In the genomic region with DNA sequence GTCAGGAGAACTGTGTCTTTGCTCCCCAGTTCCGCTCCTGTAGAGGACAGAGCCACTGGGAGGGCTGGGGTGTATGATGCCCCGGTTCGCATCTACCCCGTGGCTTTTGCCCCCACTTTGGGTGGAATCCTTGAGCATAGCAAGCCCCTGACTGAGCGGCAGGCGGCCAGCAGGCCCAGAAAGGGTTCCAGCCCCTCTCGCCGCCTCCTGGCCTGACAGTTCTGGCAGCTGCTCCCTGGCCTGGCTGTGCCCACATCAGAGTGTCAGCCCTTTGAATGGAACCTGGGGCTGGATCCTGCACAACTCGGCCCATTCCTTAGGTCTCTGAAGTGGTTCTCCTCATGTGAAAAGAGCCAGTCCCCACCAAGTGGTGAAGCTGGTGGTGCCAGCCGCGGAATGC, we compare ENCODE assay signal across 15 cellular contexts.
DNase-seq lines count a peak whose midpoint lies in the region; ATAC-seq and TF ChIP-seq lines count a peak whose summit lies in the region.
"Had no signal": no experiment of that assay in that cellular context is flagged by ENCODE, and none has a peak within 500 bp of the region (broad histone marks: within the 10 kb centered on the region; RNA-seq: fewer than 3 reads in every experiment).

No MANE protein-coding gene starts in this region.

- no peak for TF ChIP-seq EP300 in stomach (IDR thresholded peaks at IDR 0.05)

- POLR2A ChIA-PET in activated CD4-positive, alpha-beta memory T cell treated with anti-CD3 and anti-CD28 coated beads for 36 hours (lab: Charles Lee) = interaction anchor here (0.6 to 3.0 kb wide), 4 partner anchors 8 to 208 kb away, joined by 3 to 17 read pairs (median 4); a partner anchor contains a TSS
- POLR2A ChIA-PET in activated CD4-positive, alpha-beta memory T cell treated with anti-CD3 and anti-CD28 coated beads, Interleukin-2, amount 10 ng/mL, durations not matched to agents 7 days and 5 days (lab: Charles Lee) = interaction anchor here (1.3 to 1.5 kb wide), 3 partner anchors 12 to 107 kb away, joined by 4 to 11 read pairs (median 8); a partner anchor contains a TSS

- H3K9me3 ChIP-seq in Peyer's patch = no peaks in the 10 kb centered on the region
- no peaks in the 10 kb centered on the region for H3K9me3 ChIP-seq in heart right ventricle
- no peaks in the 10 kb centered on the region for H3K9me3 ChIP-seq in stomach
- H3K9me3 ChIP-seq: ovary had no signal

- TF ChIP-seq CTCF in Peyer's patch (IDR thresholded peaks at IDR 0.05) (no peak), heart right ventricle (IDR thresholded peaks at IDR 0.05) (no peak), stomach (IDR thresholded peaks at IDR 0.05) (no peak)

- H3K36me3 ChIP-seq in Peyer's patch (no peaks in the 10 kb centered on the region), heart right ventricle (no peaks in the 10 kb centered on the region), stomach (no peaks in the 10 kb centered on the region)
- H3K36me3 ChIP-seq: cardiac muscle cell, ovary had no signal

- peaks cover 0 to 30% (median 24%) of the 10 kb centered on the region in 4 donors for H3K4me1 ChIP-seq in Peyer's patch
- peaks cover 18 to 90% (median 60%) of the 10 kb centered on the region in 9 donors for H3K4me1 ChIP-seq in heart right ventricle
- H3K4me1 ChIP-seq in stomach = peaks cover 17 to 83% (median 56%) of the 10 kb centered on the region in 4 donors

- peak in 3 of 8 donors; percentile 2 to 28 (median 12) for ATAC-seq in heart right ventricle

- peaks cover 5% of the 10 kb centered on the region for H3K27me3 Mint-ChIP-seq in activated CD4-positive, alpha-beta memory T cell treated with anti-CD3 and anti-CD28 coated beads for 36 hours
- H3K27me3 Mint-ChIP-seq in activated CD4-positive, alpha-beta memory T cell treated with anti-CD3 and anti-CD28 coated beads, Interleukin-2, amount 10 ng/mL, durations not matched to agents 7 days and 5 days = peaks cover 48% of the 10 kb centered on the region

- no peaks in the 10 kb centered on the region for H3K36me3 Mint-ChIP-seq in activated CD4-positive, alpha-beta memory T cell treated with anti-CD3 and anti-CD28 coated beads for 36 hours
- peaks cover 17% of the 10 kb centered on the region for H3K36me3 Mint-ChIP-seq in activated CD4-positive, alpha-beta memory T cell treated with anti-CD3 and anti-CD28 coated beads, Interleukin-2, amount 10 ng/mL, durations not matched to agents 7 days and 5 days (ENCODE audit: low read depth)

- CTCF ChIA-PET in activated CD4-positive, alpha-beta memory T cell treated with anti-CD3 and anti-CD28 coated beads for 36 hours (lab: Charles Lee) = no interaction called here
- CTCF ChIA-PET in activated CD4-positive, alpha-beta memory T cell treated with anti-CD3 and anti-CD28 coated beads, Interleukin-2, amount 10 ng/mL, durations not matched to agents 7 days and 5 days (lab: Charles Lee) = interaction anchor here (1.3 kb wide), 1 partner anchor 115 kb away, joined by 3 read pairs; no protein-coding TSS in a partner anchor

- DNase-seq in activated CD4-positive, alpha-beta memory T cell treated with anti-CD3 and anti-CD28 coated beads for 36 hours = no peak
- DNase-seq in activated CD4-positive, alpha-beta memory T cell treated with anti-CD3 and anti-CD28 coated beads, Interleukin-2, amount 10 ng/mL, durations not matched to agents 7 days and 5 days = no peak
- DNase-seq in Peyer's patch = no peak
- DNase-seq in heart right ventricle = no peak
- DNase-seq in stomach = no peak
- DNase-seq in OCI-M1 (lab: John Stamatoyannopoulos, UW) = no peak
- no peak for DNase-seq in ecto neural progenitor cell (ENCODE audit: low spot score)
- DNase-seq in HUDEP-2 (lab: John Stamatoyannopoulos, UW; ENCODE audit: unreplicated experiment in 76 of 76) = no peak
- DNase-seq: activated CD4-positive, alpha-beta T cell treated with anti-CD3 and anti-CD28 coated beads, Interleukin-2, amount 50 U/mL, for 4 hours; islet precursor cell; NCI-H2029 treated with DMSO at 0.1 percent for 48 hours; NCI-H774; ovary had no signal

- H3K4me3 Mint-ChIP-seq in activated CD4-positive, alpha-beta memory T cell treated with anti-CD3 and anti-CD28 coated beads for 36 hours = no peak overlapping the region
- H3K4me3 Mint-ChIP-seq in activated CD4-positive, alpha-beta memory T cell treated with anti-CD3 and anti-CD28 coated beads, Interleukin-2, amount 10 ng/mL, durations not matched to agents 7 days and 5 days = no peak overlapping the region

- WGBS in heart right ventricle, 2 donors = 74 to 79% methylated on average over 11 of the region's 11 CpGs
- WGBS in stomach, 5 donors = 79 to 92% (median 87%) methylated on average over 7 to 11 of the region's 11 CpGs

- intact Hi-C loops in activated CD4-positive, alpha-beta memory T cell treated with anti-CD3 and anti-CD28 coated beads for 36 hours (cut with micrococcal nuclease) = loop anchor here (2.0 kb wide), 3 partner anchors 181 to 341 kb away; no protein-coding TSS in a partner anchor
- intact Hi-C loops in heart right ventricle (cut with DNase I) (no loop called here), stomach (cut with DNase I; ENCODE audit: low total_unique reads) (no loop called here)

- H3K9me3 Mint-ChIP-seq in activated CD4-positive, alpha-beta memory T cell treated with anti-CD3 and anti-CD28 coated beads for 36 hours = peaks cover 3% of the 10 kb centered on the region
- peaks cover 7% of the 10 kb centered on the region for H3K9me3 Mint-ChIP-seq in activated CD4-positive, alpha-beta memory T cell treated with anti-CD3 and anti-CD28 coated beads, Interleukin-2, amount 10 ng/mL, durations not matched to agents 7 days and 5 days

- peak overlapping the region; percentile 10 for H3K27ac Mint-ChIP-seq in activated CD4-positive, alpha-beta memory T cell treated with anti-CD3 and anti-CD28 coated beads for 36 hours
- H3K27ac Mint-ChIP-seq in activated CD4-positive, alpha-beta memory T cell treated with anti-CD3 and anti-CD28 coated beads, Interleukin-2, amount 10 ng/mL, durations not matched to agents 7 days and 5 days = no peak overlapping the region

- peaks cover 54% of the 10 kb centered on the region for H3K4me1 Mint-ChIP-seq in activated CD4-positive, alpha-beta memory T cell treated with anti-CD3 and anti-CD28 coated beads for 36 hours (ENCODE audit: low read depth)
- H3K4me1 Mint-ChIP-seq in activated CD4-positive, alpha-beta memory T cell treated with anti-CD3 and anti-CD28 coated beads, Interleukin-2, amount 10 ng/mL, durations not matched to agents 7 days and 5 days = peaks cover 61% of the 10 kb centered on the region

- H3K27ac ChIP-seq in Peyer's patch = peak overlapping the region in 3 of 4 donors; percentile 10 to 51 (median 40)
- H3K27ac ChIP-seq in heart right ventricle = peak overlapping the region in 8 of 10 donors; percentile 3 to 77 (median 55)
- peak overlapping the region in 4 of 5 donors; percentile 67 to 78 (median 75) for H3K27ac ChIP-seq in stomach
- H3K27ac ChIP-seq: cardiac muscle cell, ovary had no signal

- H3K27me3 ChIP-seq in Peyer's patch (no peaks in the 10 kb centered on the region), heart right ventricle (no peaks in the 10 kb centered on the region), stomach (no peaks in the 10 kb centered on the region)
- H3K27me3 ChIP-seq: cardiac muscle cell, ovary had no signal

- no peak for TF ChIP-seq POLR2A in Peyer's patch (IDR thresholded peaks at IDR 0.05)
- no peak for TF ChIP-seq POLR2A in stomach (IDR thresholded peaks at IDR 0.05)

- H3K4me3 ChIP-seq in Peyer's patch (no peak overlapping the region), heart right ventricle (no peak overlapping the region), stomach (no peak overlapping the region)
- H3K4me3 ChIP-seq: cardiac muscle cell, ovary, smooth muscle cell had no signal
